ENCODE assay signal across 1 cellular context in genomic region chr11:124793466-124794278, GRCh38.
TF ChIP-seq lines count a peak whose summit lies in the region.

No MANE protein-coding gene starts in this region.

TF ChIP-seq in GM23338, 12 proteins besides CTCF, POLR2A, EP300 and RAD21 (continued from another document):
- TF ChIP-seq, protein P1, sequence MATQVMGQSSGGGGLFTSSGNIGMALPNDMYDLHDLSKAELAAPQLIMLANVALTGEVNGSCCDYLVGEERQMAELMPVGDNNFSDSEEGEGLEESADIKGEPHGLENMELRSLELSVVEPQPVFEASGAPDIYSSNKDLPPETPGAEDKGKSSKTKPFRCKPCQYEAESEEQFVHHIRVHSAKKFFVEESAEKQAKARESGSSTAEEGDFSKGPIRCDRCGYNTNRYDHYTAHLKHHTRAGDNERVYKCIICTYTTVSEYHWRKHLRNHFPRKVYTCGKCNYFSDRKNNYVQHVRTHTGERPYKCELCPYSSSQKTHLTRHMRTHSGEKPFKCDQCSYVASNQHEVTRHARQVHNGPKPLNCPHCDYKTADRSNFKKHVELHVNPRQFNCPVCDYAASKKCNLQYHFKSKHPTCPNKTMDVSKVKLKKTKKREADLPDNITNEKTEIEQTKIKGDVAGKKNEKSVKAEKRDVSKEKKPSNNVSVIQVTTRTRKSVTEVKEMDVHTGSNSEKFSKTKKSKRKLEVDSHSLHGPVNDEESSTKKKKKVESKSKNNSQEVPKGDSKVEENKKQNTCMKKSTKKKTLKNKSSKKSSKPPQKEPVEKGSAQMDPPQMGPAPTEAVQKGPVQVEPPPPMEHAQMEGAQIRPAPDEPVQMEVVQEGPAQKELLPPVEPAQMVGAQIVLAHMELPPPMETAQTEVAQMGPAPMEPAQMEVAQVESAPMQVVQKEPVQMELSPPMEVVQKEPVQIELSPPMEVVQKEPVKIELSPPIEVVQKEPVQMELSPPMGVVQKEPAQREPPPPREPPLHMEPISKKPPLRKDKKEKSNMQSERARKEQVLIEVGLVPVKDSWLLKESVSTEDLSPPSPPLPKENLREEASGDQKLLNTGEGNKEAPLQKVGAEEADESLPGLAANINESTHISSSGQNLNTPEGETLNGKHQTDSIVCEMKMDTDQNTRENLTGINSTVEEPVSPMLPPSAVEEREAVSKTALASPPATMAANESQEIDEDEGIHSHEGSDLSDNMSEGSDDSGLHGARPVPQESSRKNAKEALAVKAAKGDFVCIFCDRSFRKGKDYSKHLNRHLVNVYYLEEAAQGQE (IDR thresholded peaks at IDR 0.05; ENCODE audit: unreplicated experiment): no peak
- TF ChIP-seq EZH2phosphoT487 (IDR thresholded peaks at IDR 0.05; ENCODE audit: unreplicated experiment): no peak
- TF ChIP-seq, protein P2, sequence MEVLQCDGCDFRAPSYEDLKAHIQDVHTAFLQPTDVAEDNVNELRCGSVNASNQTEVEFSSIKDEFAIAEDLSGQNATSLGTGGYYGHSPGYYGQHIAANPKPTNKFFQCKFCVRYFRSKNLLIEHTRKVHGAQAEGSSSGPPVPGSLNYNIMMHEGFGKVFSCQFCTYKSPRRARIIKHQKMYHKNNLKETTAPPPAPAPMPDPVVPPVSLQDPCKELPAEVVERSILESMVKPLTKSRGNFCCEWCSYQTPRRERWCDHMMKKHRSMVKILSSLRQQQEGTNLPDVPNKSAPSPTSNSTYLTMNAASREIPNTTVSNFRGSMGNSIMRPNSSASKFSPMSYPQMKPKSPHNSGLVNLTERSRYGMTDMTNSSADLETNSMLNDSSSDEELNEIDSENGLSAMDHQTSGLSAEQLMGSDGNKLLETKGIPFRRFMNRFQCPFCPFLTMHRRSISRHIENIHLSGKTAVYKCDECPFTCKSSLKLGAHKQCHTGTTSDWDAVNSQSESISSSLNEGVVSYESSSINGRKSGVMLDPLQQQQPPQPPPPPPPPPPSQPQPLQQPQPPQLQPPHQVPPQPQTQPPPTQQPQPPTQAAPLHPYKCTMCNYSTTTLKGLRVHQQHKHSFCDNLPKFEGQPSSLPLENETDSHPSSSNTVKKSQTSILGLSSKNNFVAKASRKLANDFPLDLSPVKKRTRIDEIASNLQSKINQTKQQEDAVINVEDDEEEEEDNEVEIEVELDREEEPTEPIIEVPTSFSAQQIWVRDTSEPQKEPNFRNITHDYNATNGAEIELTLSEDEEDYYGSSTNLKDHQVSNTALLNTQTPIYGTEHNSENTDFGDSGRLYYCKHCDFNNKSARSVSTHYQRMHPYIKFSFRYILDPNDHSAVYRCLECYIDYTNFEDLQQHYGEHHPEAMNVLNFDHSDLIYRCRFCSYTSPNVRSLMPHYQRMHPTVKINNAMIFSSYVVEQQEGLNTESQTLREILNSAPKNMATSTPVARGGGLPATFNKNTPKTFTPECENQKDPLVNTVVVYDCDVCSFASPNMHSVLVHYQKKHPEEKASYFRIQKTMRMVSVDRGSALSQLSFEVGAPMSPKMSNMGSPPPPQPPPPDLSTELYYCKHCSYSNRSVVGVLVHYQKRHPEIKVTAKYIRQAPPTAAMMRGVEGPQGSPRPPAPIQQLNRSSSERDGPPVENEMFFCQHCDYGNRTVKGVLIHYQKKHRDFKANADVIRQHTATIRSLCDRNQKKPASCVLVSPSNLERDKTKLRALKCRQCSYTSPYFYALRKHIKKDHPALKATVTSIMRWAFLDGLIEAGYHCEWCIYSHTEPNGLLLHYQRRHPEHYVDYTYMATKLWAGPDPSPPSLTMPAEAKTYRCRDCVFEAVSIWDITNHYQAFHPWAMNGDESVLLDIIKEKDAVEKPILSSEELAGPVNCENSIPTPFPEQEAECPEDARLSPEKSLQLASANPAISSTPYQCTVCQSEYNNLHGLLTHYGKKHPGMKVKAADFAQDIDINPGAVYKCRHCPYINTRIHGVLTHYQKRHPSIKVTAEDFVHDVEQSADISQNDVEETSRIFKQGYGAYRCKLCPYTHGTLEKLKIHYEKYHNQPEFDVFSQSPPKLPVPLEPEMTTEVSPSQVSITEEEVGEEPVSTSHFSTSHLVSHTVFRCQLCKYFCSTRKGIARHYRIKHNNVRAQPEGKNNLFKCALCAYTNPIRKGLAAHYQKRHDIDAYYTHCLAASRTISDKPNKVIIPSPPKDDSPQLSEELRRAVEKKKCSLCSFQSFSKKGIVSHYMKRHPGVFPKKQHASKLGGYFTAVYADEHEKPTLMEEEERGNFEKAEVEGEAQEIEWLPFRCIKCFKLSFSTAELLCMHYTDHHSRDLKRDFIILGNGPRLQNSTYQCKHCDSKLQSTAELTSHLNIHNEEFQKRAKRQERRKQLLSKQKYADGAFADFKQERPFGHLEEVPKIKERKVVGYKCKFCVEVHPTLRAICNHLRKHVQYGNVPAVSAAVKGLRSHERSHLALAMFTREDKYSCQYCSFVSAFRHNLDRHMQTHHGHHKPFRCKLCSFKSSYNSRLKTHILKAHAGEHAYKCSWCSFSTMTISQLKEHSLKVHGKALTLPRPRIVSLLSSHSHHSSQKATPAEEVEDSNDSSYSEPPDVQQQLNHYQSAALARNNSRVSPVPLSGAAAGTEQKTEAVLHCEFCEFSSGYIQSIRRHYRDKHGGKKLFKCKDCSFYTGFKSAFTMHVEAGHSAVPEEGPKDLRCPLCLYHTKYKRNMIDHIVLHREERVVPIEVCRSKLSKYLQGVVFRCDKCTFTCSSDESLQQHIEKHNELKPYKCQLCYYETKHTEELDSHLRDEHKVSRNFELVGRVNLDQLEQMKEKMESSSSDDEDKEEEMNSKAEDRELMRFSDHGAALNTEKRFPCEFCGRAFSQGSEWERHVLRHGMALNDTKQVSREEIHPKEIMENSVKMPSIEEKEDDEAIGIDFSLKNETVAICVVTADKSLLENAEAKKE (CRISPR knock-in tag; IDR thresholded peaks at IDR 0.05): no peak
- no peak for TF ChIP-seq STAT1 (IDR thresholded peaks at IDR 0.05; ENCODE audit: unreplicated experiment)
- no peak for TF ChIP-seq ETS1 (IDR thresholded peaks at IDR 0.05)
- no peak for TF ChIP-seq POLR2AphosphoS5 (IDR thresholded peaks at IDR 0.05; ENCODE audit: low read depth)
- TF ChIP-seq ZNF114 (CRISPR knock-in tag; IDR thresholded peaks at IDR 0.05): no peak
- no peak for TF ChIP-seq EZH2 (IDR thresholded peaks at IDR 0.05; ENCODE audit: low read depth, unreplicated experiment)
- no peak for TF ChIP-seq ZNF331 (CRISPR knock-in tag; IDR thresholded peaks at IDR 0.05; ENCODE audit: low read depth)
- no peak for TF ChIP-seq JUNB (IDR thresholded peaks at IDR 0.05; ENCODE audit: unreplicated experiment)
- TF ChIP-seq CREB1 (CRISPR knock-in tag; IDR thresholded peaks at IDR 0.05; ENCODE audit: low read depth): no peak
